Comparison of ENCODE assay signal across 24 cellular contexts in the genomic region with DNA sequence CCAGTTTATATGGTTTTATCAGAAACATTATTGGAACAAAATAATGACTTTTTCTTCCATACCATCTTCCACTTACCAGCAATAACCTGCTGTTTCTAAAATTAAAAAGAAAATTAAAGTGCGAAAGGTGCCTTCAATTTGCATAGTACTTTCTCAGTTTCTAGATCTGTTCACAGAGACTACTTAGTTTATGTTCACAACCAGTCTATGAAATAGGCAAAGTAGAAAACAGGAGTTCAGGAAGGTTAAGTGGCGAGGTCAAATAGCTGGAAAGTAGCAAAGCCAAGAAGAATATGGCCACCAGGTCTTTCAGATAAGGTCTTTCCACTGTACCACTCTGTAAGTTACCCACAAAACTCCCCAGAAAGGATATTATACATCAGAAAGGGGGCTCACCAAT.
"Had no signal": no experiment of that assay in that cellular context is flagged by ENCODE, and none has a peak within 500 bp of the region (broad histone marks: within the 10 kb centered on the region; RNA-seq: fewer than 3 reads in every experiment).

No MANE protein-coding gene starts in this region.

- ATAC-seq: activated CD4-positive, alpha-beta T cell treated with anti-CD3 and anti-CD28 coated beads for 36 hours; activated CD8-positive, alpha-beta T cell treated with anti-CD3 and anti-CD28 coated beads for 36 hours; T-cell had no signal

- H2AFZ ChIP-seq: PC-9 had no signal

- H3K27ac Mint-ChIP-seq: activated CD4-positive, alpha-beta T cell treated with anti-CD3 and anti-CD28 coated beads for 36 hours; activated CD8-positive, alpha-beta T cell treated with anti-CD3 and anti-CD28 coated beads for 36 hours; activated naive CD8-positive, alpha-beta T cell treated with anti-CD3 and anti-CD28 coated beads, Interleukin-2, amount 10 ng/mL, durations not matched to agents 7 days and 5 days; T-cell had no signal

- H3K27me3 Mint-ChIP-seq: activated CD8-positive, alpha-beta T cell treated with anti-CD3 and anti-CD28 coated beads for 36 hours had no signal

- FAIRE-seq: bronchial epithelial cell had no signal

- H3K9me3 Mint-ChIP-seq: activated CD8-positive, alpha-beta T cell treated with anti-CD3 and anti-CD28 coated beads for 36 hours; activated naive CD8-positive, alpha-beta T cell treated with anti-CD3 and anti-CD28 coated beads, Interleukin-2, amount 10 ng/mL, durations not matched to agents 7 days and 5 days had no signal

- H3K27me3 ChIP-seq: adrenal gland had no signal

- H3K4me1 ChIP-seq: adrenal gland had no signal

- H3K4me3 ChIP-seq: adrenal gland, PC-9, SK-N-MC had no signal

- H3K4me3 Mint-ChIP-seq: activated CD4-positive, alpha-beta T cell treated with anti-CD3 and anti-CD28 coated beads for 36 hours; activated CD8-positive, alpha-beta T cell treated with anti-CD3 and anti-CD28 coated beads for 36 hours; activated naive CD8-positive, alpha-beta T cell treated with anti-CD3 and anti-CD28 coated beads, Interleukin-2, amount 10 ng/mL, durations not matched to agents 7 days and 5 days; T-cell had no signal

- H3K36me3 Mint-ChIP-seq: activated naive CD8-positive, alpha-beta T cell treated with anti-CD3 and anti-CD28 coated beads, Interleukin-2, amount 10 ng/mL, durations not matched to agents 7 days and 5 days; T-cell had no signal

- H3K9me3 ChIP-seq: adrenal gland had no signal

- H3K36me3 ChIP-seq: adrenal gland had no signal

- H3K27ac ChIP-seq: adrenal gland, PC-9, SK-N-MC, VCaP had no signal

- H3K4me2 ChIP-seq: PC-9 had no signal

- DNase-seq: activated CD4-positive, alpha-beta T cell treated with anti-CD3 and anti-CD28 coated beads for 36 hours; activated CD4-positive, alpha-beta T cell treated with anti-CD3 and anti-CD28 coated beads, Interleukin-2, amount 50 U/mL, for 1 hour; activated CD8-positive, alpha-beta memory T cell treated with anti-CD3 and anti-CD28 coated beads, Interleukin-2, amount 50 U/mL, for 48 hours; activated CD8-positive, alpha-beta T cell treated with anti-CD3 and anti-CD28 coated beads for 36 hours; activated naive CD4-positive, alpha-beta T cell treated with anti-CD3 and anti-CD28 coated beads, Interleukin-2, amount 50 U/mL, for 16 hours; activated naive CD8-positive, alpha-beta T cell treated with anti-CD3 and anti-CD28 coated beads, Interleukin-2, amount 10 ng/mL, durations not matched to agents 7 days and 5 days; activated T-cell treated with anti-CD3 and anti-CD28 coated beads, Interleukin-2, amount 50 U/mL, for 1 hour; adrenal gland; anterior cingulate cortex; central memory CD4-positive, alpha-beta T cell; KG1; NCI-H1105 treated with DMSO at 0.1 percent for 48 hours; NCI-H1436 treated with DMSO at 0.1 percent for 48 hours; NCI-H187; NCI-H2081; NCI-H510A treated with DMSO at 0.1 percent for 48 hours; PC-9; SHP77 treated with DMSO at 0.1 percent for 48 hours; T-cell; T-helper 2 cell; T1000 had no signal
